Comparison of ENCODE assay signal across 1 cellular context in genomic region chr12:96862326-96862725, GRCh38.
TF ChIP-seq lines count a peak whose summit lies in the region.

No MANE protein-coding gene starts in this region.

TF ChIP-seq in GM23338, 12 proteins besides CTCF, POLR2A, EP300 and RAD21 (continued from another document):
- no peak for TF ChIP-seq ZNF462 (CRISPR knock-in tag; IDR thresholded peaks at IDR 0.05)
- TF ChIP-seq ETS1 (IDR thresholded peaks at IDR 0.05), result no peak
- no peak for TF ChIP-seq EZH2phosphoT487 (IDR thresholded peaks at IDR 0.05; ENCODE audit: unreplicated experiment)
- no peak for TF ChIP-seq EZH2 (IDR thresholded peaks at IDR 0.05; ENCODE audit: low read depth, unreplicated experiment)
- TF ChIP-seq ZNF331 (CRISPR knock-in tag; IDR thresholded peaks at IDR 0.05; ENCODE audit: low read depth), result no peak
- no peak for TF ChIP-seq CREB1 (CRISPR knock-in tag; IDR thresholded peaks at IDR 0.05; ENCODE audit: low read depth)
